In the genomic region with DNA sequence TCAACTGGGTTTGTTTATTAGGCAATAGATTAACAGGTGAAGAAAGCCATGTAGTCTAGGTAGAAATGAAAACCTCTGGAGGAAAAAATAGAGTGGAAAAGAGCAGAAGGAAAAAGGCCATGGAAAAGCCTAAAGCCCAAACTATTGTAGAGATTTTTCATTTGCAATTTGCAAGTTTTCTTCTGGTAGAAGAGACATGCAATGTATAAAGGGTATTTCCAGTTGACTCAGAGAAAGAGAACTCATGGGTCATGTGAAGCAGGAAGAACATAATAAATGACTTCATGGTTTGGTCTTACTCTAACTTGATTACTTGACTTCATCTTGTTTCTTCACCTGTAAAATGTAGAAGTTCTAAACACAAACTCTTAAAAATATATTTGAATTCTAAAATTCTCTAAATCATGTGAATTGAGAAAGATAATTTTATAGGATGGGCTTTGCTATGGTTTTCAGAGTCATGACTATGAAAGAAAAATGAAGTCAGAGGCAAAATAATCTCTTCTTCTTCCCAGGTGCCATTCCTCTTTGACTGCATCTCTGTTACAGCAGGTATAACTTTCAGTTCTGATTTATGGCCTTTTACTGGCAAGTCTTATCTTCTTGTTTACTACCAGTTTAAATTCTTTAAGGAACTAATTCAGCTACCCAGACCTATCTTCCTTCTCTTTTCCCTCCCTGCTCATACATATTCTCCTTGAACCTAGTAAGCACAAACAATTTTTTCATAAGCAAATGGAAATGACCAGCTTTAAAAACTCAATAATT, we compare ENCODE assay signal across 9 cellular contexts. TPM values are rescaled to one million over a fixed set of nuclear protein-coding genes. Genes with fewer than 3 reads are reported as not detected.
A peak's percentile ranks its signal among the peaks of the same experiment; 100 is the strongest.
DNase-seq lines count a peak whose midpoint lies in the region; ATAC-seq and TF ChIP-seq lines count a peak whose summit lies in the region.
"Had no signal": no experiment of that assay in that cellular context is flagged by ENCODE, and none has a peak within 500 bp of the region (broad histone marks: within the 10 kb centered on the region; RNA-seq: fewer than 3 reads in every experiment).

No MANE protein-coding gene starts in this region.

- ATAC-seq in GM21390 (IDR thresholded peaks at IDR 0.05; ENCODE audit: unreplicated experiment) (peak; percentile 78), HG03457 (IDR thresholded peaks at IDR 0.05; ENCODE audit: unreplicated experiment) (peak; percentile 89), left lobe of liver (no peak)

- DNase-seq in fibroblast of the aortic adventitia (ENCODE audit: low read depth), result peak; percentile 64
- no peak for DNase-seq in NCI-H526 (lab: John Stamatoyannopoulos, UW)
- DNase-seq in stimulated activated CD4-positive, alpha-beta T cell treated with anti-CD3 and anti-CD28 coated beads, Interleukin-2, amount 100 ng/mL, for 24 hours, result no peak
- DNase-seq in OCI-M2 (lab: John Stamatoyannopoulos, UW; ENCODE audit: unreplicated experiment), result no peak
- DNase-seq in left lobe of liver (ENCODE audit: low spot score), result no peak

- H3K4me3 ChIP-seq in GM08714 (ENCODE audit: low read length) (0 out of 2 replicates have a peak overlapping the region, but pooled peaks have one; percentile 2), fibroblast of the aortic adventitia (ENCODE audit: low read depth, low read length) (no peak overlapping the region)
- H3K4me3 ChIP-seq: thoracic aorta had no signal

- no peak for TF ChIP-seq CTCF in fibroblast of the aortic adventitia (IDR thresholded peaks at IDR 0.05; ENCODE audit: insufficient read depth, low read length)

RNA-seq across cellular contexts. Expression of a gene that starts 47.8 kb away (rescaled TPM):
- total RNA-seq in fibroblast of the aortic adventitia (ENCODE audit: low replicate concordance), result 0.36 and 0.49 TPM in 2 replicates
- total RNA-seq in left lobe of liver, result 0.18 TPM
- total RNA-seq: thoracic aorta had no signal
